26 cellular contexts compared by ENCODE assay signal in genomic region chr1:14603641-14604040, GRCh38.
"Had no signal": no experiment of that assay in that cellular context is flagged by ENCODE, and none has a peak within 500 bp of the region (broad histone marks: within the 10 kb centered on the region; RNA-seq: fewer than 3 reads in every experiment).

No MANE protein-coding gene starts in this region.

- DNase-seq: activated CD4-positive, alpha-beta memory T cell treated with anti-CD3 and anti-CD28 coated beads, Interleukin-2, amount 10 ng/mL, durations not matched to agents 7 days and 5 days; activated CD4-positive, alpha-beta T cell treated with anti-CD3 and anti-CD28 coated beads for 36 hours; activated CD4-positive, alpha-beta T cell treated with anti-CD3 and anti-CD28 coated beads, Interleukin-2, amount 50 U/mL, for 1 hour; activated CD4-positive, CD25-positive, alpha-beta regulatory T cell; activated CD8-positive, alpha-beta memory T cell treated with anti-CD3 and anti-CD28 coated beads, Interleukin-2, amount 50 U/mL, for 4 hours; activated gamma-delta T cell treated with Interleukin-2 at 50 U/mL for 16 hours; activated naive CD4-positive, alpha-beta T cell treated with anti-CD3 and anti-CD28 coated beads, Interleukin-2, amount 50 U/mL, for 16 hours; activated naive CD8-positive, alpha-beta T cell treated with anti-CD3 and anti-CD28 coated beads, Interleukin-2, amount 10 ng/mL, durations not matched to agents 7 days and 5 days; activated T-cell treated with anti-CD3 and anti-CD28 coated beads, Interleukin-2, amount 50 U/mL, for 72 hours; adrenal gland; anterior cingulate cortex; cortex of kidney; KG1; NCI-H1048; NCI-H1417 treated with DMSO at 0.1 percent for 48 hours; NCI-H187 treated with DMSO at 0.1 percent for 48 hours; NCI-H2081 treated with DMSO at 0.1 percent for 48 hours; NCI-H510A treated with DMSO at 0.1 percent for 48 hours; NCI-H774; NK-92 treated with Interleukin-12 subunit alpha and Interleukin-12 subunit beta, amount 100 ng/mL, for 24 hours; OCI-M1; RPMI8226; T-helper 1 cell had no signal

- H3K4me1 Mint-ChIP-seq: activated CD4-positive, alpha-beta memory T cell treated with anti-CD3 and anti-CD28 coated beads, Interleukin-2, amount 10 ng/mL, durations not matched to agents 7 days and 5 days; activated naive CD8-positive, alpha-beta T cell treated with anti-CD3 and anti-CD28 coated beads, Interleukin-2, amount 10 ng/mL, durations not matched to agents 7 days and 5 days had no signal

- H3K4me3 Mint-ChIP-seq: activated CD4-positive, alpha-beta memory T cell treated with anti-CD3 and anti-CD28 coated beads, Interleukin-2, amount 10 ng/mL, durations not matched to agents 7 days and 5 days; activated CD4-positive, alpha-beta T cell treated with anti-CD3 and anti-CD28 coated beads for 36 hours; activated naive CD8-positive, alpha-beta T cell treated with anti-CD3 and anti-CD28 coated beads, Interleukin-2, amount 10 ng/mL, durations not matched to agents 7 days and 5 days; activated T-cell treated with anti-CD3 and anti-CD28 coated beads, Interleukin-2, amount 50 U/mL, for 72 hours had no signal

- H3K9me3 Mint-ChIP-seq: activated CD4-positive, alpha-beta memory T cell treated with anti-CD3 and anti-CD28 coated beads, Interleukin-2, amount 10 ng/mL, durations not matched to agents 7 days and 5 days; activated naive CD8-positive, alpha-beta T cell treated with anti-CD3 and anti-CD28 coated beads, Interleukin-2, amount 10 ng/mL, durations not matched to agents 7 days and 5 days; activated T-cell treated with anti-CD3 and anti-CD28 coated beads, Interleukin-2, amount 50 U/mL, for 72 hours; activated T-helper 2 cell treated with anti-CD3 and anti-CD28 coated beads, Interferon-gamma antibody, Interleukin-2, Interleukin-4, amounts not matched to agents 10 μg/mL and 5 μg/mL and 100 μg/mL, durations not matched to agents 14 hours and 24 hours and 36 hours had no signal

- ATAC-seq: activated CD4-positive, alpha-beta T cell treated with anti-CD3 and anti-CD28 coated beads for 36 hours; activated T-cell treated with anti-CD3 and anti-CD28 coated beads, Interleukin-2, amount 50 U/mL, for 72 hours; Panc1; Right ventricle myocardium inferior had no signal

- H3K36me3 Mint-ChIP-seq: activated naive CD8-positive, alpha-beta T cell treated with anti-CD3 and anti-CD28 coated beads, Interleukin-2, amount 10 ng/mL, durations not matched to agents 7 days and 5 days had no signal

- H3K27ac Mint-ChIP-seq: activated CD4-positive, alpha-beta memory T cell treated with anti-CD3 and anti-CD28 coated beads, Interleukin-2, amount 10 ng/mL, durations not matched to agents 7 days and 5 days; activated CD4-positive, alpha-beta T cell treated with anti-CD3 and anti-CD28 coated beads for 36 hours; activated naive CD8-positive, alpha-beta T cell treated with anti-CD3 and anti-CD28 coated beads, Interleukin-2, amount 10 ng/mL, durations not matched to agents 7 days and 5 days; activated T-cell treated with anti-CD3 and anti-CD28 coated beads, Interleukin-2, amount 50 U/mL, for 72 hours; activated T-helper 2 cell treated with anti-CD3 and anti-CD28 coated beads, Interferon-gamma antibody, Interleukin-2, Interleukin-4, amounts not matched to agents 10 μg/mL and 5 μg/mL and 100 μg/mL, durations not matched to agents 14 hours and 24 hours and 36 hours had no signal
